In the genomic region with DNA sequence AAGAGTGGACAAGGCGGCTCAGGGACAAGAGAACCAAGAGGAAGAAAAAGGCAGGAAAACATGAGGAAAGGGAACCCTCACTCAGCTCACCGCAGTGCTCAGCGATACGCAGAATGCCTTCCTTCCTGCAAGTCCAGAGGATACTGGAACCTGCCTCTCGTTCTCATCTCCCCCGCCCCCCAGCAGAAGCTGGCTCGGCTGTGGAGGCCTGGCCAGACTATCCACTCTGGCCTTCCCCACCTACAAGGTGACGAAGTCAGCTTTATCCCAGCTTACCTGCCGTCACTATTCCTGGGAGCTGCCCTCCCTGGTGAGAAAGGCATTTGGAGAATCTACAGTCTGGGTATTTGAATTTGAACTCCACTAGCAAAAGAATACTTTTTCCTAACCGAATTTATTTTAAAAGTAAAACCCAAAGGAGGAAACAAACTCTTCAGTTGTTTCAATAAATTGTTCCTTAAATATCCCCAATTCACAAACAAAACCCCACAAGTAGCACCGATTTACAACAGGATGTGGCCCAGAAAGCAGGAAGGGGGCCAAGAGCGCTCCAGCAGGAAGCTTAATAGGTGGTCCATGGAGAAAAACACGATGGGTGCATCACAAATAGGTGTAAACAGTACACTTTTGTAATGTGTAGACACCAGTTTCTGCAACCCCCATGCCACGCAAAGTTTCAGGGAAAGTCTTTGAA, we compare ENCODE assay signal across 1 cellular context.
TF ChIP-seq lines count a peak whose summit lies in the region.

No MANE protein-coding gene starts in this region.

TF ChIP-seq in WTC11, 78 proteins besides CTCF, POLR2A, EP300 and RAD21 (continued from another document):
- TF ChIP-seq, protein P1, sequence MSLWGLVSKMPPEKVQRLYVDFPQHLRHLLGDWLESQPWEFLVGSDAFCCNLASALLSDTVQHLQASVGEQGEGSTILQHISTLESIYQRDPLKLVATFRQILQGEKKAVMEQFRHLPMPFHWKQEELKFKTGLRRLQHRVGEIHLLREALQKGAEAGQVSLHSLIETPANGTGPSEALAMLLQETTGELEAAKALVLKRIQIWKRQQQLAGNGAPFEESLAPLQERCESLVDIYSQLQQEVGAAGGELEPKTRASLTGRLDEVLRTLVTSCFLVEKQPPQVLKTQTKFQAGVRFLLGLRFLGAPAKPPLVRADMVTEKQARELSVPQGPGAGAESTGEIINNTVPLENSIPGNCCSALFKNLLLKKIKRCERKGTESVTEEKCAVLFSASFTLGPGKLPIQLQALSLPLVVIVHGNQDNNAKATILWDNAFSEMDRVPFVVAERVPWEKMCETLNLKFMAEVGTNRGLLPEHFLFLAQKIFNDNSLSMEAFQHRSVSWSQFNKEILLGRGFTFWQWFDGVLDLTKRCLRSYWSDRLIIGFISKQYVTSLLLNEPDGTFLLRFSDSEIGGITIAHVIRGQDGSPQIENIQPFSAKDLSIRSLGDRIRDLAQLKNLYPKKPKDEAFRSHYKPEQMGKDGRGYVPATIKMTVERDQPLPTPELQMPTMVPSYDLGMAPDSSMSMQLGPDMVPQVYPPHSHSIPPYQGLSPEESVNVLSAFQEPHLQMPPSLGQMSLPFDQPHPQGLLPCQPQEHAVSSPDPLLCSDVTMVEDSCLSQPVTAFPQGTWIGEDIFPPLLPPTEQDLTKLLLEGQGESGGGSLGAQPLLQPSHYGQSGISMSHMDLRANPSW (CRISPR knock-in tag; conservative IDR thresholded peaks at IDR 0.05; ENCODE audit: low read depth) = no peak
- TF ChIP-seq TEAD1 (CRISPR knock-in tag; IDR thresholded peaks at IDR 0.05) (peak; percentile 47; the same call in 1 of the 2 replicates), ZNF138 (CRISPR knock-in tag; conservative IDR thresholded peaks at IDR 0.05) (no peak), ELF4 (CRISPR knock-in tag; IDR thresholded peaks at IDR 0.05; ENCODE audit: low read depth) (no peak), ZNF263 (CRISPR knock-in tag; IDR thresholded peaks at IDR 0.05; ENCODE audit: low read depth) (no peak), JAZF1 (CRISPR knock-in tag; IDR thresholded peaks at IDR 0.05) (no peak), TEAD4 (CRISPR knock-in tag; IDR thresholded peaks at IDR 0.05) (no peak), NFE2L1 (CRISPR knock-in tag; IDR thresholded peaks at IDR 0.05) (no peak), NFYB (CRISPR knock-in tag; conservative IDR thresholded peaks at IDR 0.05; ENCODE audit: low read depth) (no peak), RORB (CRISPR knock-in tag; IDR thresholded peaks at IDR 0.05) (no peak)
- TF ChIP-seq, protein P2, sequence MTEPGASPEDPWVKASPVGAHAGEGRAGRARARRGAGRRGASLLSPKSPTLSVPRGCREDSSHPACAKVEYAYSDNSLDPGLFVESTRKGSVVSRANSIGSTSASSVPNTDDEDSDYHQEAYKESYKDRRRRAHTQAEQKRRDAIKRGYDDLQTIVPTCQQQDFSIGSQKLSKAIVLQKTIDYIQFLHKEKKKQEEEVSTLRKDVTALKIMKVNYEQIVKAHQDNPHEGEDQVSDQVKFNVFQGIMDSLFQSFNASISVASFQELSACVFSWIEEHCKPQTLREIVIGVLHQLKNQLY (CRISPR knock-in tag; IDR thresholded peaks at IDR 0.05) = no peak
- TF ChIP-seq, protein P3, sequence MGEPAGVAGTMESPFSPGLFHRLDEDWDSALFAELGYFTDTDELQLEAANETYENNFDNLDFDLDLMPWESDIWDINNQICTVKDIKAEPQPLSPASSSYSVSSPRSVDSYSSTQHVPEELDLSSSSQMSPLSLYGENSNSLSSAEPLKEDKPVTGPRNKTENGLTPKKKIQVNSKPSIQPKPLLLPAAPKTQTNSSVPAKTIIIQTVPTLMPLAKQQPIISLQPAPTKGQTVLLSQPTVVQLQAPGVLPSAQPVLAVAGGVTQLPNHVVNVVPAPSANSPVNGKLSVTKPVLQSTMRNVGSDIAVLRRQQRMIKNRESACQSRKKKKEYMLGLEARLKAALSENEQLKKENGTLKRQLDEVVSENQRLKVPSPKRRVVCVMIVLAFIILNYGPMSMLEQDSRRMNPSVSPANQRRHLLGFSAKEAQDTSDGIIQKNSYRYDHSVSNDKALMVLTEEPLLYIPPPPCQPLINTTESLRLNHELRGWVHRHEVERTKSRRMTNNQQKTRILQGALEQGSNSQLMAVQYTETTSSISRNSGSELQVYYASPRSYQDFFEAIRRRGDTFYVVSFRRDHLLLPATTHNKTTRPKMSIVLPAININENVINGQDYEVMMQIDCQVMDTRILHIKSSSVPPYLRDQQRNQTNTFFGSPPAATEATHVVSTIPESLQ (CRISPR knock-in tag; IDR thresholded peaks at IDR 0.05) = no peak
- TF ChIP-seq, protein P4, sequence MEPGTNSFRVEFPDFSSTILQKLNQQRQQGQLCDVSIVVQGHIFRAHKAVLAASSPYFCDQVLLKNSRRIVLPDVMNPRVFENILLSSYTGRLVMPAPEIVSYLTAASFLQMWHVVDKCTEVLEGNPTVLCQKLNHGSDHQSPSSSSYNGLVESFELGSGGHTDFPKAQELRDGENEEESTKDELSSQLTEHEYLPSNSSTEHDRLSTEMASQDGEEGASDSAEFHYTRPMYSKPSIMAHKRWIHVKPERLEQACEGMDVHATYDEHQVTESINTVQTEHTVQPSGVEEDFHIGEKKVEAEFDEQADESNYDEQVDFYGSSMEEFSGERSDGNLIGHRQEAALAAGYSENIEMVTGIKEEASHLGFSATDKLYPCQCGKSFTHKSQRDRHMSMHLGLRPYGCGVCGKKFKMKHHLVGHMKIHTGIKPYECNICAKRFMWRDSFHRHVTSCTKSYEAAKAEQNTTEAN (CRISPR knock-in tag; IDR thresholded peaks at IDR 0.05) = no peak
